In genomic region chr7:14999331-14999730, GRCh38 we compare ENCODE assay signal across 17 cellular contexts.
"Had no signal": no experiment of that assay in that cellular context is flagged by ENCODE, and none has a peak within 500 bp of the region (broad histone marks: within the 10 kb centered on the region; RNA-seq: fewer than 3 reads in every experiment).

No MANE protein-coding gene starts in this region.

- H3K27me3 ChIP-seq: ascending aorta, foreskin keratinocyte, stomach had no signal

- H3K27ac Mint-ChIP-seq: activated CD8-positive, alpha-beta T cell treated with anti-CD3 and anti-CD28 coated beads for 36 hours; activated naive CD8-positive, alpha-beta T cell treated with anti-CD3 and anti-CD28 coated beads, Interleukin-2, amount 50 U/mL, for 24 hours; natural killer cell had no signal

- H3K27me3 Mint-ChIP-seq: activated CD8-positive, alpha-beta T cell treated with anti-CD3 and anti-CD28 coated beads for 36 hours; activated naive CD8-positive, alpha-beta T cell treated with anti-CD3 and anti-CD28 coated beads, Interleukin-2, amount 50 U/mL, for 24 hours had no signal

- H3K4me1 ChIP-seq: ascending aorta, foreskin keratinocyte, stomach had no signal

- H3K9me3 ChIP-seq: ascending aorta, mucosa of descending colon, stomach, thoracic aorta had no signal

- H3K4me3 ChIP-seq: ascending aorta, mucosa of descending colon, stomach, thoracic aorta had no signal

- H3K27ac ChIP-seq: ascending aorta, foreskin keratinocyte, stomach, thoracic aorta, WERI-Rb-1 had no signal

- DNase-seq: activated CD4-positive, alpha-beta T cell treated with anti-CD3 and anti-CD28 coated beads for 4 hours; activated CD8-positive, alpha-beta memory T cell treated with anti-CD3 and anti-CD28 coated beads, Interleukin-2, amount 50 U/mL, for 4 hours; activated CD8-positive, alpha-beta T cell treated with anti-CD3 and anti-CD28 coated beads for 36 hours; activated naive CD4-positive, alpha-beta T cell treated with Interleukin-2 at 50 U/mL for 16 hours; activated naive CD8-positive, alpha-beta T cell treated with anti-CD3 and anti-CD28 coated beads, Interleukin-2, amount 50 U/mL, for 24 hours; left colon; mucosa of descending colon; natural killer cell; occipital lobe; stimulated activated CD4-positive, alpha-beta T cell treated with anti-CD3 and anti-CD28 coated beads, Interleukin-15, amount 100 ng/mL, for 24 hours; stimulated activated CD4-positive, alpha-beta T cell treated with anti-CD3 and anti-CD28 coated beads, Interleukin-4, amount 100 ng/mL, for 4 hours; stomach; T-helper 9 cell; WERI-Rb-1 had no signal

- H3K36me3 ChIP-seq: ascending aorta, stomach, thoracic aorta, WERI-Rb-1 had no signal

- ATAC-seq: activated CD8-positive, alpha-beta T cell treated with anti-CD3 and anti-CD28 coated beads for 36 hours; activated naive CD8-positive, alpha-beta T cell treated with anti-CD3 and anti-CD28 coated beads, Interleukin-2, amount 50 U/mL, for 24 hours; foreskin keratinocyte; left colon; mucosa of descending colon; natural killer cell had no signal

- H3K4me1 Mint-ChIP-seq: activated naive CD8-positive, alpha-beta T cell treated with anti-CD3 and anti-CD28 coated beads, Interleukin-2, amount 50 U/mL, for 24 hours; natural killer cell had no signal

- H3K4me3 Mint-ChIP-seq: activated CD8-positive, alpha-beta T cell treated with anti-CD3 and anti-CD28 coated beads for 36 hours; activated naive CD8-positive, alpha-beta T cell treated with anti-CD3 and anti-CD28 coated beads, Interleukin-2, amount 50 U/mL, for 24 hours; natural killer cell had no signal
